ENCODE assay signal across 24 cellular contexts in genomic region chr1:6024376-6024775, GRCh38. TPM values are rescaled to one million over a fixed set of nuclear protein-coding genes. Genes with fewer than 3 reads are reported as not detected.
DNase-seq lines count a peak whose midpoint lies in the region; ATAC-seq, FAIRE-seq and TF ChIP-seq lines count a peak whose summit lies in the region.
"Had no signal": no experiment of that assay in that cellular context is flagged by ENCODE, and none has a peak within 500 bp of the region (broad histone marks: within the 10 kb centered on the region; RNA-seq: fewer than 3 reads in every experiment).

No MANE protein-coding gene starts in this region.

- peaks cover 3% of the 10 kb centered on the region for H3K9me3 Mint-ChIP-seq in activated CD8-positive, alpha-beta T cell treated with anti-CD3 and anti-CD28 coated beads for 36 hours
- no peaks in the 10 kb centered on the region for H3K9me3 Mint-ChIP-seq in activated CD8-positive, alpha-beta T cell treated with anti-CD3 and anti-CD28 coated beads, Interleukin-2, amount 10 ng/mL, durations not matched to agents 7 days and 5 days (ENCODE audit: insufficient read depth)

- intact Hi-C loops in activated CD8-positive, alpha-beta T cell treated with anti-CD3 and anti-CD28 coated beads for 36 hours (cut with micrococcal nuclease) = no loop called here
- intact Hi-C loops in GM12878 (cut with micrococcal nuclease; ENCODE audit: unreplicated experiment) = no loop called here

- FAIRE-seq in GM12878 (lab: Jason Lieb, UNC) = peak; percentile 35
- FAIRE-seq: G401.6 had no signal

- no peaks in the 10 kb centered on the region for H3K27me3 Mint-ChIP-seq in activated CD8-positive, alpha-beta T cell treated with anti-CD3 and anti-CD28 coated beads for 36 hours
- no peaks in the 10 kb centered on the region for H3K27me3 Mint-ChIP-seq in activated CD8-positive, alpha-beta T cell treated with anti-CD3 and anti-CD28 coated beads, Interleukin-2, amount 10 ng/mL, durations not matched to agents 7 days and 5 days (ENCODE audit: low read depth)
- H3K27me3 Mint-ChIP-seq: activated naive CD8-positive, alpha-beta T cell treated with anti-CD3 and anti-CD28 coated beads, Interleukin-2, amount 50 U/mL, for 24 hours; CD8-positive, alpha-beta memory T cell had no signal

- 45% methylated on average over 6 of the region's 6 CpGs for WGBS in GM12878 (ENCODE audit: insufficient coverage, insufficient replicate concordance, low lambda C conversion rate, missing lambda C conversion rate)

- DNase-seq in activated CD8-positive, alpha-beta T cell treated with anti-CD3 and anti-CD28 coated beads for 36 hours = no peak
- no peak for DNase-seq in activated CD8-positive, alpha-beta T cell treated with anti-CD3 and anti-CD28 coated beads, Interleukin-2, amount 10 ng/mL, durations not matched to agents 7 days and 5 days
- peak; percentile 73 for DNase-seq in GM12865 (ENCODE audit: low read depth)
- DNase-seq in NAMALWA (ENCODE audit: low spot score) = peak; percentile 41
- DNase-seq in GM12878 (ENCODE audit: low read depth, low spot score) = no peak
- no peak for DNase-seq in stimulated activated CD4-positive, alpha-beta T cell treated with anti-CD3 and anti-CD28 coated beads, Interleukin-2, amount 100 ng/mL, for 48 hours
- DNase-seq in GM10266 (ENCODE audit: extremely low spot score) = no peak
- DNase-seq in NCI-H2227 (lab: John Stamatoyannopoulos, UW; ENCODE audit: unreplicated experiment) = no peak
- DNase-seq: activated CD4-positive, CD25-positive, alpha-beta regulatory T cell treated with anti-CD3 and anti-CD28 coated beads, Interleukin-2, amount 50 U/mL, for 72 hours; activated naive CD8-positive, alpha-beta T cell treated with anti-CD3 and anti-CD28 coated beads, Interleukin-2, amount 50 U/mL, for 24 hours; body of pancreas; CD8-positive, alpha-beta memory T cell; DMS53; head of caudate nucleus; left cardiac atrium; mammary epithelial cell; MG63; NCI-H1436; NCI-H2107; PC-9; SJCRH30 had no signal

- peaks cover 0 to 2% of the 10 kb centered on the region in 2 experiments; a peak in 2 of 4 replicates for H3K36me3 ChIP-seq in GM12878 (ENCODE audit: control insufficient read depth in 2 of 2, insufficient read depth in 2 of 2, low read length in 1 of 2)
- H3K36me3 ChIP-seq: MG63, SJCRH30 had no signal

- no peak overlapping the region for H2AFZ ChIP-seq in GM12878 (ENCODE audit: control insufficient read depth, low read depth, low read length)
- H2AFZ ChIP-seq: PC-9 had no signal

- no peaks in the 10 kb centered on the region for H3K9me3 ChIP-seq in GM12878 (replicated peaks; ENCODE audit: control insufficient read depth, insufficient read depth, low read length)
- H3K9me3 ChIP-seq: body of pancreas, MG63, SJCRH30 had no signal

- no peak for TF ChIP-seq CTCF in activated CD8-positive, alpha-beta T cell treated with anti-CD3 and anti-CD28 coated beads for 36 hours (IDR thresholded peaks at IDR 0.05)
- TF ChIP-seq CTCF in GM12865 (IDR thresholded peaks at IDR 0.05; ENCODE audit: insufficient read depth, low read depth, low read length, missing control alignments) (no peak), GM12878 (IDR thresholded peaks at IDR 0.05 in 2 of 3, conservative IDR thresholded peaks at IDR 0.05 in 1 of 3; ENCODE audit: control insufficient read depth in 2 of 3, extremely low read depth in 1 of 3, insufficient read depth in 1 of 3, low read depth in 3 of 3, low read length in 3 of 3) (no peak), GM10266 (IDR thresholded peaks at IDR 0.05; ENCODE audit: control insufficient read depth, insufficient read depth, low read depth, missing control alignments) (no peak)

- H3K27ac Mint-ChIP-seq in activated CD8-positive, alpha-beta T cell treated with anti-CD3 and anti-CD28 coated beads for 36 hours = no peak overlapping the region
- no peak overlapping the region for H3K27ac Mint-ChIP-seq in activated CD8-positive, alpha-beta T cell treated with anti-CD3 and anti-CD28 coated beads, Interleukin-2, amount 10 ng/mL, durations not matched to agents 7 days and 5 days

- no peaks in the 10 kb centered on the region for H4K20me1 ChIP-seq in GM12878 (ENCODE audit: control insufficient read depth, insufficient read depth)

- no peak overlapping the region for H3K9ac ChIP-seq in GM12878 (ENCODE audit: control insufficient read depth, insufficient read depth, low read length)

- no peak for TF ChIP-seq RAD21 in GM12878 (IDR thresholded peaks at IDR 0.05; ENCODE audit: insufficient read depth, low read depth, low read length)

- H3K27ac ChIP-seq in GM12878 (ENCODE audit: control insufficient read depth, insufficient read depth) = no peak overlapping the region; the same call in 1 of the 2 replicates
- H3K27ac ChIP-seq: 22Rv1, body of pancreas, epithelial cell of prostate, PC-9, SJCRH30 had no signal

- RAD21 ChIA-PET in GM12878 (lab: Charles Lee; ENCODE audit: unreplicated experiment) = interaction anchor here (3.1 kb wide), 1 partner anchor 32 kb away, joined by 13 read pairs; the partner anchor contains the start of gene NPHP4

- no peaks in the 10 kb centered on the region for H3K27me3 ChIP-seq in GM12878 (replicated peaks in 1 of 2; ENCODE audit: control insufficient read depth in 2 of 2, insufficient read depth in 2 of 2, low read length in 1 of 2)
- H3K27me3 ChIP-seq: body of pancreas, MG63 had no signal

- no peak for TF ChIP-seq POLR2A in GM12878 (IDR thresholded peaks at IDR 0.05; ENCODE audit: low read depth, low read length)

- peaks cover 36% of the 10 kb centered on the region for H3K79me2 ChIP-seq in GM12878 (ENCODE audit: control insufficient read depth, insufficient read depth, low read length)

- CTCF ChIA-PET in activated CD8-positive, alpha-beta T cell treated with anti-CD3 and anti-CD28 coated beads for 36 hours (lab: Charles Lee) = interaction anchor here (2.8 kb wide), 1 partner anchor 10 kb away, joined by 12 read pairs; no protein-coding TSS in a partner anchor
- CTCF ChIA-PET in activated CD8-positive, alpha-beta T cell treated with anti-CD3 and anti-CD28 coated beads, Interleukin-2, amount 10 ng/mL, durations not matched to agents 7 days and 5 days (lab: Charles Lee) = no interaction called here
- CTCF ChIA-PET in GM12878 (lab: Yijun Ruan, JAX) = interaction anchor here (1.3 to 2.9 kb wide), 4 partner anchors 10 to 161 kb away, joined by 3 to 15 read pairs (median 6); partner anchors contain the start of gene NPHP4

- no peak for ATAC-seq in activated CD8-positive, alpha-beta T cell treated with anti-CD3 and anti-CD28 coated beads for 36 hours
- no peak for ATAC-seq in activated CD8-positive, alpha-beta T cell treated with anti-CD3 and anti-CD28 coated beads, Interleukin-2, amount 10 ng/mL, durations not matched to agents 7 days and 5 days
- ATAC-seq in GM12878 = no peak
- ATAC-seq: activated naive CD8-positive, alpha-beta T cell treated with anti-CD3 and anti-CD28 coated beads, Interleukin-2, amount 50 U/mL, for 24 hours; body of pancreas had no signal

- peak overlapping the region; percentile 96; the same call in 1 of the 2 replicates for H3K4me2 ChIP-seq in GM12878 (ENCODE audit: control insufficient read depth, insufficient read depth)

- POLR2A ChIA-PET in activated CD8-positive, alpha-beta T cell treated with anti-CD3 and anti-CD28 coated beads for 36 hours (lab: Charles Lee) = interaction anchor here (5.9 kb wide), 1 partner anchor 30 kb away, joined by 55 read pairs; the partner anchor contains the start of gene NPHP4
- POLR2A ChIA-PET in activated CD8-positive, alpha-beta T cell treated with anti-CD3 and anti-CD28 coated beads, Interleukin-2, amount 10 ng/mL, durations not matched to agents 7 days and 5 days (lab: Charles Lee) = interaction anchor here (1.2 to 7.0 kb wide), 3 partner anchors 8 to 29 kb away, joined by 3 to 105 read pairs (median 6); partner anchors contain the start of gene NPHP4
- POLR2A ChIA-PET in GM12878 (lab: Charles Lee) = interaction anchor here (0.5 to 4.4 kb wide), 3 partner anchors 19 to 181 kb away, joined by 3 to 38 read pairs (median 4); partner anchors contain the start of gene NPHP4

- BruUV-seq in GM12878 (replicated peaks; lab: Mats Ljungman, UMichigan) = no TSS peak

- H3K36me3 Mint-ChIP-seq in activated CD8-positive, alpha-beta T cell treated with anti-CD3 and anti-CD28 coated beads for 36 hours (ENCODE audit: low read depth) = peaks cover 29% of the 10 kb centered on the region
- H3K36me3 Mint-ChIP-seq in activated CD8-positive, alpha-beta T cell treated with anti-CD3 and anti-CD28 coated beads, Interleukin-2, amount 10 ng/mL, durations not matched to agents 7 days and 5 days (ENCODE audit: low read depth) = peaks cover 47% of the 10 kb centered on the region

- no peak for TF ChIP-seq EP300 in GM12878 (IDR thresholded peaks at IDR 0.05; ENCODE audit: borderline replicate concordance in 1 of 2, control insufficient read depth in 1 of 2, low read depth in 2 of 2, low read length in 2 of 2)

- H3K4me3 Mint-ChIP-seq in activated CD8-positive, alpha-beta T cell treated with anti-CD3 and anti-CD28 coated beads for 36 hours = peak overlapping the region; percentile 97
- no peak overlapping the region for H3K4me3 Mint-ChIP-seq in activated CD8-positive, alpha-beta T cell treated with anti-CD3 and anti-CD28 coated beads, Interleukin-2, amount 10 ng/mL, durations not matched to agents 7 days and 5 days

- peaks cover 26% of the 10 kb centered on the region for H3K4me1 Mint-ChIP-seq in activated CD8-positive, alpha-beta T cell treated with anti-CD3 and anti-CD28 coated beads for 36 hours (ENCODE audit: low read depth)
- peaks cover 32% of the 10 kb centered on the region for H3K4me1 Mint-ChIP-seq in activated CD8-positive, alpha-beta T cell treated with anti-CD3 and anti-CD28 coated beads, Interleukin-2, amount 10 ng/mL, durations not matched to agents 7 days and 5 days (ENCODE audit: low read depth)

- SMC1A ChIA-PET in GM12878 (lab: Charles Lee; ENCODE audit: uncharacterized antibody, unreplicated experiment) = interaction anchor here (0.7 to 1.8 kb wide), 4 partner anchors 9 to 33 kb away, joined by 3 to 8 read pairs (median 6); partner anchors contain the start of gene NPHP4

- peaks cover 34% of the 10 kb centered on the region for H3K4me1 ChIP-seq in GM12878 (ENCODE audit: control insufficient read depth, insufficient read depth, low read length)

- no peak overlapping the region for H3K4me3 ChIP-seq in GM12865 (ENCODE audit: low read depth, low read length)
- no peak overlapping the region for H3K4me3 ChIP-seq in GM12878
- H3K4me3 ChIP-seq: body of pancreas, MG63, PC-9, SJCRH30 had no signal

- in situ Hi-C loops in GM12878 (cut with MboI) = no loop called here

RNA-seq across cellular contexts. Expression of gene KCNAB2, which starts 21.3 kb away (rescaled TPM):
- 100 to 1,000 TPM; 290 to 299 TPM for total RNA-seq in activated CD8-positive, alpha-beta T cell treated with anti-CD3 and anti-CD28 coated beads for 36 hours
- total RNA-seq in activated CD8-positive, alpha-beta T cell treated with anti-CD3 and anti-CD28 coated beads, Interleukin-2, amount 10 ng/mL, durations not matched to agents 7 days and 5 days = 100 to 1,000 TPM; 343 to 360 TPM
- total RNA-seq in GM12878 (2013; cell fraction: nucleolus; rRNA removed) = 140 and 169 TPM in 2 replicates
- total RNA-seq in GM12878 (2014; rRNA removed) (46.6 and 55.6 TPM in 2 replicates), GM12878 (2014; rRNA removed; fragmentation: Illumina TruSeq; extraction: Trizol) (34.8 and 36.9 TPM in 2 replicates), GM12878 (2021) (118 and 123 TPM in 2 replicates)
- polyA plus RNA-seq in GM12878 (2011; ENCODE audit: low read depth) = 19.6 TPM
- polyA plus RNA-seq in GM12878 (2011; rRNA removed) (59.0 and 117 TPM in 2 replicates), GM12878 (2014; fragmentation: Illumina TruSeq; extraction: Trizol) (23.7 and 57.4 TPM in 2 replicates), GM12878 (2014; fragmentation: Nextera tagmentation; extraction: Ambion mirVana) (1 to 10 TPM; 2.9 to 4.7 TPM), GM12878 (2014; rRNA removed) (98.9 and 115 TPM in 2 replicates), GM12878 (2016; fragmentation: Nextera tagmentation; extraction: Ambion mirVana) (10 to 100 TPM; 67.5 to 73.2 TPM)
- 99.8 and 112 TPM in 2 replicates for polyA plus RNA-seq in GM12878 (2011; cell fraction: cytosol; rRNA removed)
- 639 and 737 TPM in 2 replicates for polyA plus RNA-seq in GM12878 (2011; cell fraction: nucleus; rRNA removed)
- polyA plus RNA-seq in GM12878 (2012) = 60.1 and 83.6 TPM in 2 replicates
- 64.4 and 91.4 TPM in 2 replicates for polyA minus RNA-seq in GM12878 (2011; rRNA and poly(A)+ RNA removed)
- polyA minus RNA-seq in GM12878 (2011; cell fraction: cytosol; rRNA and poly(A)+ RNA removed) = 39.9 and 41.6 TPM in 2 replicates
- polyA minus RNA-seq in GM12878 (2011; cell fraction: nucleus; rRNA and poly(A)+ RNA removed) = 90.3 and 105 TPM in 2 replicates

RNA-seq across cellular contexts. Expression of gene NPHP4, which starts 32.2 kb away (rescaled TPM):
- 10 to 100 TPM; 16.5 to 16.8 TPM for total RNA-seq in activated CD8-positive, alpha-beta T cell treated with anti-CD3 and anti-CD28 coated beads for 36 hours
- total RNA-seq in activated CD8-positive, alpha-beta T cell treated with anti-CD3 and anti-CD28 coated beads, Interleukin-2, amount 10 ng/mL, durations not matched to agents 7 days and 5 days = 10 to 100 TPM; 15.6 to 17.2 TPM
- 33.2 and 39.6 TPM in 2 replicates for total RNA-seq in GM12878 (2013; cell fraction: nucleolus; rRNA removed)
- total RNA-seq in GM12878 (2014; rRNA removed) (3.2 and 3.8 TPM in 2 replicates), GM12878 (2014; rRNA removed; fragmentation: Illumina TruSeq; extraction: Trizol) (2.1 TPM in 2 replicates), GM12878 (2021) (8.3 and 10.5 TPM in 2 replicates)
- 1.9 TPM for polyA plus RNA-seq in GM12878 (2011; ENCODE audit: low read depth)
- polyA plus RNA-seq in GM12878 (2011; rRNA removed) (1.6 and 2.9 TPM in 2 replicates), GM12878 (2014; fragmentation: Illumina TruSeq; extraction: Trizol) (1.4 and 2.6 TPM in 2 replicates), GM12878 (2014; fragmentation: Nextera tagmentation; extraction: Ambion mirVana) (under 1 TPM; 0.16 to 0.66 TPM), GM12878 (2014; rRNA removed) (5.3 and 6.8 TPM in 2 replicates), GM12878 (2016; fragmentation: Nextera tagmentation; extraction: Ambion mirVana) (1 to 10 TPM; 3.3 TPM)
- 3.3 and 4.8 TPM in 2 replicates for polyA plus RNA-seq in GM12878 (2011; cell fraction: cytosol; rRNA removed)
- 41.4 and 46.9 TPM in 2 replicates for polyA plus RNA-seq in GM12878 (2011; cell fraction: nucleus; rRNA removed)
- polyA plus RNA-seq in GM12878 (2012) = 4.5 and 4.6 TPM in 2 replicates
- polyA minus RNA-seq in GM12878 (2011; rRNA and poly(A)+ RNA removed) = 5.6 and 11.7 TPM in 2 replicates
- 3.8 and 4.0 TPM in 2 replicates for polyA minus RNA-seq in GM12878 (2011; cell fraction: cytosol; rRNA and poly(A)+ RNA removed)
- polyA minus RNA-seq in GM12878 (2011; cell fraction: nucleus; rRNA and poly(A)+ RNA removed) = 11.2 and 18.5 TPM in 2 replicates

Comparison
In these comparisons a context has a peak if more than half of its experiments do, and no peak if none do; other contexts are left out.
1. DNase-seq: peak in GM12865 (single experiment) and NAMALWA (single experiment); none in activated CD8-positive, alpha-beta T cell treated with anti-CD3 and anti-CD28 coated beads for 36 hours (single experiment), activated CD8-positive, alpha-beta T cell treated with anti-CD3 and anti-CD28 coated beads, Interleukin-2, amount 10 ng/mL, durations not matched to agents 7 days and 5 days (single experiment), GM12878 (single experiment), stimulated activated CD4-positive, alpha-beta T cell treated with anti-CD3 and anti-CD28 coated beads, Interleukin-2, amount 100 ng/mL, for 48 hours (0 of 2), GM10266 (single experiment) and NCI-H2227 (single experiment).